Comparison of ENCODE assay signal across 35 cellular contexts in the genomic region with DNA sequence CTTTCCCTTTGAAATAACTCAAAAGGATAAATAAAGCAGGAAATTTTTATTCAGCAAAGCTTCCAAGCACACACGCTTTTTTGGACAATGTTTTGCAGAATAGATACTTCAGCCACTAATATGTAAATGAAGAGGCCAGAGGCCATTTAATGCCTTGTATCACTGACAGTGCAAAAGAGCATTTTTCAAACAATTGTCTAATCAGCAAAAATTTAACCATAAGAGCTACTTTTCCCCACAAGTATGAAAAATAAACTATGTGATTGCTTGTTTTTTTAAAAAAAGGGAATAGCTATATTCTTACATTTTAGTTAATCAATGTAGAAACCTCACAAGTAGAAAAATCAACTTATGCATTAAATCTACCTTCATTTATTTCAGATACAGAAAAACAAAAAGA.
"Had no signal": no experiment of that assay in that cellular context is flagged by ENCODE, and none has a peak within 500 bp of the region (broad histone marks: within the 10 kb centered on the region; RNA-seq: fewer than 3 reads in every experiment).

No MANE protein-coding gene starts in this region.

- ATAC-seq: activated CD8-positive, alpha-beta T cell treated with anti-CD3 and anti-CD28 coated beads for 36 hours; activated naive CD4-positive, alpha-beta T cell treated with anti-CD3 and anti-CD28 coated beads, Interleukin-2, amount 50 U/mL, for 72 hours; activated T-cell treated with anti-CD3 and anti-CD28 coated beads, Interleukin-2, amount 50 U/mL, for 4 hours; activated T-cell treated with anti-CD3 and anti-CD28 coated beads, Interleukin-2, amount 50 U/mL, for 72 hours; activated T-helper 17 cell treated with anti-CD3 and anti-CD28 coated beads, Interleukin-2, amount 50 U/mL, for 72 hours; body of pancreas had no signal

- DNase-seq: activated B cell treated with CpG ODN at 0.5 μM for 24 hours; activated CD4-positive, alpha-beta memory T cell treated with anti-CD3 and anti-CD28 coated beads for 36 hours; activated CD4-positive, alpha-beta T cell treated with anti-CD3 and anti-CD28 coated beads for 4 hours; activated CD4-positive, alpha-beta T cell treated with anti-CD3 and anti-CD28 coated beads, Interleukin-2, amount 10 ng/mL, durations not matched to agents 24 days and 14 days; activated CD4-positive, alpha-beta T cell treated with anti-CD3 and anti-CD28 coated beads, Interleukin-2, amount 50 U/mL, for 1 hour; activated CD4-positive, alpha-beta T cell treated with anti-CD3 and anti-CD28 coated beads, Interleukin-2, amount 50 U/mL, for 4 hours; activated CD4-positive, CD25-positive, alpha-beta regulatory T cell treated with anti-CD3 and anti-CD28 coated beads, Interleukin-2, amount 50 U/mL, for 72 hours; activated CD8-positive, alpha-beta memory T cell treated with anti-CD3 and anti-CD28 coated beads, Interleukin-2, amount 50 U/mL, for 4 hours; activated CD8-positive, alpha-beta T cell treated with anti-CD3 and anti-CD28 coated beads for 36 hours; activated effector memory CD4-positive, alpha-beta T cell treated with anti-CD3 and anti-CD28 coated beads, Interleukin-2, amount 50 U/mL, for 16 hours; activated gamma-delta T cell treated with Interleukin-2 at 50 U/mL for 16 hours; activated naive CD4-positive, alpha-beta T cell; activated naive CD4-positive, alpha-beta T cell treated with anti-CD3 and anti-CD28 coated beads for 36 hours; activated naive CD4-positive, alpha-beta T cell treated with anti-CD3 and anti-CD28 coated beads, Interleukin-2, amount 50 U/mL, for 16 hours; activated naive CD8-positive, alpha-beta T cell treated with anti-CD3 and anti-CD28 coated beads for 36 hours; activated T-cell treated with anti-CD3 and anti-CD28 coated beads for 4 hours; activated T-cell treated with anti-CD3 and anti-CD28 coated beads, Interleukin-2, amount 50 U/mL, for 1 hour; activated T-cell treated with anti-CD3 and anti-CD28 coated beads, Interleukin-2, amount 50 U/mL, for 4 hours; activated T-cell treated with anti-CD3 and anti-CD28 coated beads, Interleukin-2, amount 50 U/mL, for 72 hours; adrenal gland; amniotic stem cell; aorta; body of pancreas; brain microvascular endothelial cell; central memory CD4-positive, alpha-beta T cell; T-helper 2 cell; T-helper 9 cell had no signal

- H3K4me1 Mint-ChIP-seq: activated B cell treated with CpG ODN at 0.5 μM for 24 hours; activated CD4-positive, alpha-beta T cell treated with anti-CD3 and anti-CD28 coated beads, Interleukin-2, amount 10 ng/mL, durations not matched to agents 24 days and 14 days; activated naive CD8-positive, alpha-beta T cell treated with anti-CD3 and anti-CD28 coated beads for 36 hours; activated T-helper 17 cell treated with anti-CD3 and anti-CD28 coated beads, Interleukin-2, amount 50 U/mL, for 72 hours had no signal

- H3K36me3 ChIP-seq: adrenal gland, brain microvascular endothelial cell, breast epithelium had no signal

- H3K9me3 ChIP-seq: adrenal gland, body of pancreas, breast epithelium had no signal

- FAIRE-seq: astrocyte, TTC549 had no signal

- H3K4me3 Mint-ChIP-seq: activated B cell treated with CpG ODN at 0.5 μM for 24 hours; activated CD4-positive, alpha-beta memory T cell treated with anti-CD3 and anti-CD28 coated beads for 36 hours; activated CD4-positive, alpha-beta T cell treated with anti-CD3 and anti-CD28 coated beads, Interleukin-2, amount 10 ng/mL, durations not matched to agents 24 days and 14 days; activated CD8-positive, alpha-beta T cell treated with anti-CD3 and anti-CD28 coated beads for 36 hours; activated naive CD4-positive, alpha-beta T cell treated with anti-CD3 and anti-CD28 coated beads for 36 hours; activated naive CD8-positive, alpha-beta T cell treated with anti-CD3 and anti-CD28 coated beads for 36 hours; activated T-cell treated with anti-CD3 and anti-CD28 coated beads, Interleukin-2, amount 50 U/mL, for 4 hours; activated T-cell treated with anti-CD3 and anti-CD28 coated beads, Interleukin-2, amount 50 U/mL, for 72 hours; activated T-helper 1 cell treated with anti-CD3 and anti-CD28 coated beads, Interleukin-12 subunit alpha, Interleukin-12 subunit beta, Interleukin-2, Interleukin-4 antibody, amounts not matched to agents 30 ng/mL and 10 ng/mL and 1 ng/mL, durations not matched to agents 14 hours and 24 hours and 36 hours; activated T-helper 17 cell treated with anti-CD3 and anti-CD28 coated beads, Interleukin-2, amount 50 U/mL, for 72 hours; T-helper 1 cell treated with Interleukin-12 subunit alpha and Interleukin-12 subunit beta and Interleukin-4 antibody, amounts not matched to agents 30 μg/mL and 1 μg/mL, for 36 hours; T-helper 2 cell treated with Interferon-gamma antibody and Interleukin-4, amounts not matched to agents 5 μg/mL and 100 μg/mL, for 36 hours had no signal

- H3K4me1 ChIP-seq: adrenal gland, body of pancreas, breast epithelium had no signal

- H3K4me3 ChIP-seq: adrenal gland, body of pancreas, breast epithelium had no signal

- H3K9me3 Mint-ChIP-seq: activated B cell treated with CpG ODN at 0.5 μM for 24 hours; activated CD4-positive, alpha-beta memory T cell treated with anti-CD3 and anti-CD28 coated beads for 36 hours; activated CD4-positive, alpha-beta T cell treated with anti-CD3 and anti-CD28 coated beads, Interleukin-2, amount 10 ng/mL, durations not matched to agents 24 days and 14 days; activated CD8-positive, alpha-beta T cell treated with anti-CD3 and anti-CD28 coated beads for 36 hours; activated naive CD4-positive, alpha-beta T cell treated with anti-CD3 and anti-CD28 coated beads for 36 hours; activated naive CD4-positive, alpha-beta T cell treated with anti-CD3 and anti-CD28 coated beads, Interleukin-2, amount 50 U/mL, for 72 hours; activated T-cell treated with anti-CD3 and anti-CD28 coated beads, Interleukin-2, amount 50 U/mL, for 4 hours; activated T-helper 1 cell treated with anti-CD3 and anti-CD28 coated beads, Interleukin-12 subunit alpha, Interleukin-12 subunit beta, Interleukin-2, Interleukin-4 antibody, amounts not matched to agents 30 ng/mL and 10 ng/mL and 1 ng/mL, durations not matched to agents 14 hours and 24 hours and 36 hours; activated T-helper 17 cell treated with anti-CD3 and anti-CD28 coated beads, Interleukin-2, amount 50 U/mL, for 72 hours; T-helper 1 cell treated with Interleukin-12 subunit alpha and Interleukin-12 subunit beta and Interleukin-4 antibody, amounts not matched to agents 30 μg/mL and 1 μg/mL, for 36 hours; T-helper 2 cell treated with Interferon-gamma antibody and Interleukin-4, amounts not matched to agents 5 μg/mL and 100 μg/mL, for 36 hours had no signal

- H3K27ac Mint-ChIP-seq: activated B cell treated with CpG ODN at 0.5 μM for 24 hours; activated CD4-positive, alpha-beta memory T cell treated with anti-CD3 and anti-CD28 coated beads for 36 hours; activated CD4-positive, alpha-beta T cell treated with anti-CD3 and anti-CD28 coated beads, Interleukin-2, amount 10 ng/mL, durations not matched to agents 24 days and 14 days; activated CD8-positive, alpha-beta T cell treated with anti-CD3 and anti-CD28 coated beads for 36 hours; activated naive CD4-positive, alpha-beta T cell treated with anti-CD3 and anti-CD28 coated beads for 36 hours; activated naive CD4-positive, alpha-beta T cell treated with anti-CD3 and anti-CD28 coated beads, Interleukin-2, amount 50 U/mL, for 72 hours; activated naive CD8-positive, alpha-beta T cell treated with anti-CD3 and anti-CD28 coated beads for 36 hours; activated T-cell treated with anti-CD3 and anti-CD28 coated beads, Interleukin-2, amount 50 U/mL, for 72 hours; activated T-helper 1 cell treated with anti-CD3 and anti-CD28 coated beads, Interleukin-12 subunit alpha, Interleukin-12 subunit beta, Interleukin-2, Interleukin-4 antibody, amounts not matched to agents 30 ng/mL and 10 ng/mL and 1 ng/mL, durations not matched to agents 14 hours and 24 hours and 36 hours; activated T-helper 17 cell treated with anti-CD3 and anti-CD28 coated beads, Interleukin-2, amount 50 U/mL, for 72 hours; T-helper 1 cell treated with Interleukin-12 subunit alpha and Interleukin-12 subunit beta and Interleukin-4 antibody, amounts not matched to agents 30 μg/mL and 1 μg/mL, for 36 hours; T-helper 2 cell treated with Interferon-gamma antibody and Interleukin-4, amounts not matched to agents 5 μg/mL and 100 μg/mL, for 36 hours had no signal

- H3K27ac ChIP-seq: adrenal gland, body of pancreas, brain microvascular endothelial cell, breast epithelium had no signal

- H3K36me3 Mint-ChIP-seq: activated CD4-positive, alpha-beta memory T cell treated with anti-CD3 and anti-CD28 coated beads for 36 hours; activated naive CD4-positive, alpha-beta T cell treated with anti-CD3 and anti-CD28 coated beads, Interleukin-2, amount 50 U/mL, for 72 hours; activated naive CD8-positive, alpha-beta T cell treated with anti-CD3 and anti-CD28 coated beads for 36 hours had no signal

- H3K27me3 ChIP-seq: adrenal gland, body of pancreas, brain microvascular endothelial cell, breast epithelium had no signal
